8 cellular contexts compared by ENCODE assay signal in genomic region chr20:58388028-58388601, GRCh38. TPM values are rescaled to one million over a fixed set of nuclear protein-coding genes. Genes with fewer than 3 reads are reported as not detected.
DNase-seq lines count a peak whose midpoint lies in the region; ATAC-seq and TF ChIP-seq lines count a peak whose summit lies in the region.

No MANE protein-coding gene starts in this region.

- TF ChIP-seq CTCF in VCaP (conservative IDR thresholded peaks at IDR 0.05) (no peak), left lung (IDR thresholded peaks at IDR 0.05) (no peak), suprapubic skin (IDR thresholded peaks at IDR 0.05) (no peak)

- H3K9me3 Mint-ChIP-seq in T-helper 2 cell treated with Interferon-gamma antibody and Interleukin-4, amounts not matched to agents 5 μg/mL and 100 μg/mL, for 36 hours, result no peaks in the 10 kb centered on the region

- H3K4me3 Mint-ChIP-seq in T-helper 2 cell treated with Interferon-gamma antibody and Interleukin-4, amounts not matched to agents 5 μg/mL and 100 μg/mL, for 36 hours, result peak overlapping the region; percentile 26

- intact Hi-C loops in left lung (cut with DNase I), result no loop called here

- H3K4me1 ChIP-seq in left lung (peaks cover 17 to 36% of the 10 kb centered on the region in 2 donors), suprapubic skin (peaks cover 20% of the 10 kb centered on the region)

- peak overlapping the region; percentile 96 for H3K27ac ChIP-seq in VCaP
- peak overlapping the region in 1 of 2 donors; percentile 90 for H3K27ac ChIP-seq in left lung
- H3K27ac ChIP-seq in suprapubic skin, result no peak overlapping the region
- H3K27ac ChIP-seq in caudate nucleus (ENCODE audit: low read depth, low read length), result no peak overlapping the region

- ATAC-seq in left lung (no peak), HG03280 (IDR thresholded peaks at IDR 0.05; ENCODE audit: unreplicated experiment) (no peak)

- WGBS in suprapubic skin, result 74% methylated on average over 4 of the region's 4 CpGs

- H3K36me3 ChIP-seq in left lung (peaks cover 0 to 10% of the 10 kb centered on the region in 2 donors), suprapubic skin (no peaks in the 10 kb centered on the region)

- no peak overlapping the region for H3K27ac Mint-ChIP-seq in T-helper 2 cell treated with Interferon-gamma antibody and Interleukin-4, amounts not matched to agents 5 μg/mL and 100 μg/mL, for 36 hours

- TF ChIP-seq EP300 in suprapubic skin (IDR thresholded peaks at IDR 0.05), result no peak

- peaks cover 6% of the 10 kb centered on the region for H3K27me3 Mint-ChIP-seq in T-helper 2 cell treated with Interferon-gamma antibody and Interleukin-4, amounts not matched to agents 5 μg/mL and 100 μg/mL, for 36 hours (ENCODE audit: low read depth)

- peaks cover 30% of the 10 kb centered on the region for H3K4me1 Mint-ChIP-seq in T-helper 2 cell treated with Interferon-gamma antibody and Interleukin-4, amounts not matched to agents 5 μg/mL and 100 μg/mL, for 36 hours (ENCODE audit: low read depth)

- no peaks in the 10 kb centered on the region for H3K9me3 ChIP-seq in left lung
- no peaks in the 10 kb centered on the region for H3K9me3 ChIP-seq in suprapubic skin

- H3K4me3 ChIP-seq in left lung (peak overlapping the region; percentile 73 to 90), suprapubic skin (peak overlapping the region; percentile 69)

- peaks cover 23% of the 10 kb centered on the region for H3K36me3 Mint-ChIP-seq in T-helper 2 cell treated with Interferon-gamma antibody and Interleukin-4, amounts not matched to agents 5 μg/mL and 100 μg/mL, for 36 hours (ENCODE audit: low read depth)

- no peak for DNase-seq in T-helper 2 cell treated with Interferon-gamma antibody and Interleukin-4, amounts not matched to agents 5 μg/mL and 100 μg/mL, for 36 hours (ENCODE audit: low spot score)
- DNase-seq in T-helper 2 cell (no peak), left lung (no peak), suprapubic skin (ENCODE audit: low spot score in 2 of 2) (no peak), RKO (ENCODE audit: low spot score) (no peak), caudate nucleus (lab: John Stamatoyannopoulos, UW) (no peak)

- no peaks in the 10 kb centered on the region for H3K27me3 ChIP-seq in left lung
- peaks cover 4% of the 10 kb centered on the region for H3K27me3 ChIP-seq in suprapubic skin

- no peak for TF ChIP-seq POLR2A in suprapubic skin (IDR thresholded peaks at IDR 0.05)

RNA-seq across cellular contexts. Expression of gene VAPB, which starts 0.9 kb away (rescaled TPM):
- total RNA-seq in left lung (10 to 100 TPM; 49.7 to 52.9 TPM), suprapubic skin (10 to 100 TPM; 10.9 to 20.4 (median 17.9) TPM)
